10 cellular contexts compared by ENCODE assay signal in the genomic region with DNA sequence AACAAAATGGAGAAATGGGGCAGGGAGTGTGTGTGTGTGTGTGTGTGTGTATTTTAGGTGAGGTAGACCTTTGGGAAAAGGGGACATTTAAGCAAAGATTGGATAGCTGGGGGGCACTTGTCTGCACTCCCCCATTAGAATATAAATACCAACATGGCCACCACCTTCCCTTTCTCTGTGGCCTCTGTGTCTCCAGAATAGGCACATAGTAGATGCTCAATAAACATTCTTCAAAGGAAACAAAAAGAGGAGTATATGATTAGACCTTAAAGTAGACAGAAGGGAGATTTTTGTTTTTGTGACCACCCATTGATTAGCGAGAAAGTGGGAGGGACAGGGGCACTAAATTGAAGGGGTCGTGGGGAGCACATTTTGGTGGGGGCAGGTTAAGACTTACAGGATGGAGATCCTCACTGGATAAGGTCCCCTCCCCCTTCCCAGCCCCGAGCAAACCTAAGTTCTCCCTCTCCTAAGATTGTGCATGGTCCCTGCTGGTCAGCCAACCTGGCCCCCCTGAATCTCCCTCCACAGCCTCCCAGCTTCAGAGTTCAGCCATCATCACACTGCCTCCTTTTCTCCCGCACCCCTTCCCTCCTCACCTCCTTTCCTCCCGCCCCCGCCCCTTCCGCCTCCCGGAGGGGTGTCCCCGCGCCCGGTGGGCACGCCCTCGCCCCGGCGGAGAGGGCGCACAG. TPM values are rescaled to one million over a fixed set of nuclear protein-coding genes. Genes with fewer than 3 reads are reported as not detected.
DNase-seq lines count a peak whose midpoint lies in the region; ATAC-seq and TF ChIP-seq lines count a peak whose summit lies in the region.
"Had no signal": no experiment of that assay in that cellular context is flagged by ENCODE, and none has a peak within 500 bp of the region (broad histone marks: within the 10 kb centered on the region; RNA-seq: fewer than 3 reads in every experiment).

No MANE protein-coding gene starts in this region.

- no peaks in the 10 kb centered on the region for H3K36me3 ChIP-seq in heart right ventricle
- H3K36me3 ChIP-seq in duodenal mucosa (ENCODE audit: control insufficient read depth in 1 of 2, insufficient read depth in 2 of 2, low read length in 2 of 2), result no peaks in the 10 kb centered on the region
- peaks cover 0 to 6% (median 0%) of the 10 kb centered on the region in 3 experiments for H3K36me3 ChIP-seq in naive thymus-derived CD4-positive, alpha-beta T cell (ENCODE audit: control insufficient read depth in 2 of 3, insufficient read depth in 3 of 3, low read length in 3 of 3)
- no peaks in the 10 kb centered on the region for H3K36me3 ChIP-seq in vagina

- TF ChIP-seq POLR2A in vagina (IDR thresholded peaks at IDR 0.05), result no peak

- ATAC-seq in heart right ventricle, result peak in 1 of 8 donors; percentile 10
- ATAC-seq in left cardiac atrium, result no peak
- ATAC-seq in naive thymus-derived CD4-positive, alpha-beta T cell, result no peak

- H3K27me3 ChIP-seq in heart right ventricle (peaks cover 0 to 49% (median 19%) of the 10 kb centered on the region in 7 donors), duodenal mucosa (ENCODE audit: control insufficient read depth in 1 of 2, insufficient read depth in 2 of 2, low read length in 2 of 2) (peaks cover 0 to 3% of the 10 kb centered on the region in 2 donors), vagina (no peaks in the 10 kb centered on the region)
- H3K27me3 ChIP-seq in naive thymus-derived CD4-positive, alpha-beta T cell (ENCODE audit: control insufficient read depth in 2 of 2, insufficient read depth in 2 of 2, low read length in 2 of 2), result peaks cover 0 to 3% of the 10 kb centered on the region in 2 donors

- H3K4me1 ChIP-seq in heart right ventricle, result peaks cover 0 to 8% (median 0%) of the 10 kb centered on the region in 9 donors
- peaks cover 5 to 17% of the 10 kb centered on the region in 2 donors for H3K4me1 ChIP-seq in duodenal mucosa (ENCODE audit: control insufficient read depth in 1 of 2, insufficient read depth in 2 of 2, low read length in 2 of 2)
- H3K4me1 ChIP-seq in naive thymus-derived CD4-positive, alpha-beta T cell (ENCODE audit: control insufficient read depth in 2 of 2, insufficient read depth in 2 of 2, low read length in 2 of 2), result peaks cover 0 to 5% of the 10 kb centered on the region in 2 donors
- peaks cover 13% of the 10 kb centered on the region for H3K4me1 ChIP-seq in vagina

- DNase-seq in heart right ventricle (no peak), left cardiac atrium (no peak), vagina (ENCODE audit: extremely low spot score in 2 of 2) (no peak), DMS79 (lab: John Stamatoyannopoulos, UW) (no peak), DMS153 (lab: John Stamatoyannopoulos, UW) (no peak)
- DNase-seq in naive thymus-derived CD4-positive, alpha-beta T cell, result no peak
- DNase-seq in NK-92 treated with Interleukin-12 subunit alpha and Interleukin-12 subunit beta, amount 100 ng/mL, for 24 hours (lab: John Stamatoyannopoulos, UW), result no peak
- DNase-seq: DMS 273 treated with DMSO at 0.1 percent for 48 hours had no signal

- H3K4me3 Mint-ChIP-seq in naive thymus-derived CD4-positive, alpha-beta T cell, result peak overlapping the region; percentile 59 to 100 (median 86)

- peaks cover 0 to 5% (median 0%) of the 10 kb centered on the region in 5 donors for H3K36me3 Mint-ChIP-seq in naive thymus-derived CD4-positive, alpha-beta T cell

- H3K27ac Mint-ChIP-seq in naive thymus-derived CD4-positive, alpha-beta T cell, result peak overlapping the region; percentile 45 to 95 (median 89)

- H3K27ac ChIP-seq in heart right ventricle (peak overlapping the region in 4 of 10 donors; percentile 66 to 87 (median 74)), duodenal mucosa (ENCODE audit: low read depth, low read length) (no peak overlapping the region), vagina (peak overlapping the region; percentile 56)
- H3K27ac ChIP-seq in naive thymus-derived CD4-positive, alpha-beta T cell (ENCODE audit: low read depth, low read length), result peak overlapping the region; percentile 97
- H3K27ac ChIP-seq: HL-60 had no signal

- H3K9me3 Mint-ChIP-seq in naive thymus-derived CD4-positive, alpha-beta T cell, result peaks cover 0 to 2% (median 0%) of the 10 kb centered on the region in 11 donors

- TF ChIP-seq CTCF in heart right ventricle (IDR thresholded peaks at IDR 0.05) (no peak), vagina (IDR thresholded peaks at IDR 0.05) (no peak)

- POLR2A ChIA-PET in naive thymus-derived CD4-positive, alpha-beta T cell (lab: Charles Lee), result interaction anchor here (0.6 to 1.6 kb wide), 5 partner anchors 11 to 663 kb away, joined by 3 to 13 read pairs (median 4); no protein-coding TSS in a partner anchor

- H3K9me3 ChIP-seq in heart right ventricle (no peaks in the 10 kb centered on the region), duodenal mucosa (ENCODE audit: control insufficient read depth in 1 of 2, low read length in 2 of 2) (no peaks in the 10 kb centered on the region), vagina (no peaks in the 10 kb centered on the region)
- H3K9me3 ChIP-seq in naive thymus-derived CD4-positive, alpha-beta T cell (ENCODE audit: control insufficient read depth in 2 of 3, low read length in 3 of 3), result no peaks in the 10 kb centered on the region

- CTCF ChIA-PET in naive thymus-derived CD4-positive, alpha-beta T cell (lab: Charles Lee), result interaction anchor here (0.6 to 1.2 kb wide), 3 partner anchors 11 to 562 kb away, joined by 3 read pairs; no protein-coding TSS in a partner anchor

- intact Hi-C loops in heart right ventricle (cut with DNase I), result no loop called here
- intact Hi-C loops in left cardiac atrium (cut with DNase I), result no loop called here
- intact Hi-C loops in naive thymus-derived CD4-positive, alpha-beta T cell (cut with micrococcal nuclease), result loop anchor here (1.0 to 10.0 kb wide), 13 partner anchors 13 to 976 kb away; no protein-coding TSS in a partner anchor
- intact Hi-C loops in vagina (cut with DNase I), result no loop called here

- H3K4me3 ChIP-seq in heart right ventricle (peak overlapping the region; percentile 19 to 66 (median 58)), duodenal mucosa (ENCODE audit: low read depth in 1 of 2, low read length in 2 of 2) (peak overlapping the region; percentile 81 to 88), vagina (peak overlapping the region; percentile 49 to 59)
- H3K4me3 ChIP-seq in naive thymus-derived CD4-positive, alpha-beta T cell (ENCODE audit: low read length), result peak overlapping the region; percentile 65

- peaks cover 6 to 38% (median 31%) of the 10 kb centered on the region in 7 donors for H3K4me1 Mint-ChIP-seq in naive thymus-derived CD4-positive, alpha-beta T cell

- no peak overlapping the region for H3K9ac ChIP-seq in duodenal mucosa (ENCODE audit: low read depth in 1 of 2, low read length in 2 of 2)

- H3K27me3 Mint-ChIP-seq in naive thymus-derived CD4-positive, alpha-beta T cell, result peaks cover 0 to 32% (median 7%) of the 10 kb centered on the region in 5 donors

- 7 to 8% methylated on average over 13 to 16 of the region's 16 CpGs for WGBS in heart right ventricle, 2 donors

RNA-seq across cellular contexts. Expression of gene TSHZ2, which starts 0.5 kb away (rescaled TPM):
- total RNA-seq in heart right ventricle, result 1 to 10 TPM; 2.9 to 6.2 (median 4.8) TPM
- 1 to 10 TPM; 1.5 to 4.1 TPM for polyA plus RNA-seq in heart right ventricle
- total RNA-seq in left cardiac atrium, result 10 to 100 TPM; 12.0 to 12.6 TPM
- total RNA-seq in naive thymus-derived CD4-positive, alpha-beta T cell, result 10 to 100 TPM; 21.0 to 84.5 (median 59.2) TPM
- polyA plus RNA-seq in naive thymus-derived CD4-positive, alpha-beta T cell, result 1 to 10 TPM; 6.0 to 7.7 TPM
- 30.4 TPM for total RNA-seq in vagina

Comparison
In these comparisons a context has a peak if more than half of its experiments do, and no peak if none do; other contexts are left out.
1. intact Hi-C loops: an anchor here in naive thymus-derived CD4-positive, alpha-beta T cell (1.0 to 10.0 kb wide); none called in heart right ventricle, left cardiac atrium and vagina.